Comparison of ENCODE assay signal across 9 cellular contexts in the genomic region with DNA sequence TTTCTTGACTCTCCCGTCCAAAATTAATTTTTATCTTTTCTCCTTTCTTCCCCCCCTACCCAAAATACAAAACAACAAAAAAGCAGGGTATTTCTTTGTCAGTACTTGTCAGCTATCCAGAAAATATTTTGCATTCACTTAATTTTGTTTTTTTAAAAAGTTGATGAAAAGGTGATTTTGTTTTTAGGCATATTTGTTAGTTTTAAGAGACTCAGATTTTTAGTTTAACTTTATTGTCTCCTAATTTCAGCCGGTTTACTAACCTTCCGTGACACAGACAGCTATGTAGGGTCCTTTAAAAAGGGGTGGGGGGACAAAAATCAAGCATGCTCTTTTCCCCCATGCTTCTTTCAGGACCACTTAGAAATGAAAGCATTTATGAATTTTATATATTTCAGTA. TPM values are rescaled to one million over a fixed set of nuclear protein-coding genes. Genes with fewer than 3 reads are reported as not detected.
DNase-seq lines count a peak whose midpoint lies in the region; ATAC-seq, FAIRE-seq and TF ChIP-seq lines count a peak whose summit lies in the region.
"Had no signal": no experiment of that assay in that cellular context is flagged by ENCODE, and none has a peak within 500 bp of the region (broad histone marks: within the 10 kb centered on the region; RNA-seq: fewer than 3 reads in every experiment).

No MANE protein-coding gene starts in this region.

- no peak overlapping the region for H3K27ac Mint-ChIP-seq in CD4-positive, alpha-beta memory T cell
- H3K27ac Mint-ChIP-seq in T-cell, result no peak overlapping the region
- H3K27ac Mint-ChIP-seq: activated CD4-positive, alpha-beta T cell treated with anti-CD3 and anti-CD28 coated beads, Interleukin-2, amount 10 ng/mL, durations not matched to agents 24 days and 14 days had no signal

- no peaks in the 10 kb centered on the region for H3K36me3 Mint-ChIP-seq in CD4-positive, alpha-beta memory T cell
- no peaks in the 10 kb centered on the region for H3K36me3 Mint-ChIP-seq in T-cell

- intact Hi-C loops in CD4-positive, alpha-beta memory T cell (cut with micrococcal nuclease), result no loop called here
- intact Hi-C loops in pancreas (cut with DNase I), result no loop called here

- no peak overlapping the region for H3K27ac ChIP-seq in CD4-positive, alpha-beta memory T cell (ENCODE audit: low read depth, low read length)
- peak overlapping the region; percentile 35 to 88 (median 64) for H3K27ac ChIP-seq in pancreas

- ATAC-seq in T-cell (replicated peaks in 1 of 4) (no peak), pancreas (no peak)

- TF ChIP-seq CTCF in fibroblast of the aortic adventitia (IDR thresholded peaks at IDR 0.05; ENCODE audit: insufficient read depth, low read length), result no peak
- TF ChIP-seq CTCF in pancreas (IDR thresholded peaks at IDR 0.05), result no peak

- no peaks in the 10 kb centered on the region for H3K27me3 ChIP-seq in CD4-positive, alpha-beta memory T cell (ENCODE audit: insufficient read depth, low read length)
- no peaks in the 10 kb centered on the region for H3K27me3 ChIP-seq in pancreas

- H3K9me3 Mint-ChIP-seq in CD4-positive, alpha-beta memory T cell, result peaks cover 0 to 7% (median 3%) of the 10 kb centered on the region in 8 donors
- H3K9me3 Mint-ChIP-seq in T-cell, result peaks cover 0 to 4% (median 2%) of the 10 kb centered on the region in 3 donors
- H3K9me3 Mint-ChIP-seq: activated CD4-positive, alpha-beta T cell treated with anti-CD3 and anti-CD28 coated beads, Interleukin-2, amount 10 ng/mL, durations not matched to agents 24 days and 14 days had no signal

- H3K4me3 ChIP-seq in CD4-positive, alpha-beta memory T cell (ENCODE audit: low read length in 2 of 2), result no peak overlapping the region
- peak overlapping the region; percentile 81 for H3K4me3 ChIP-seq in fibroblast of the aortic adventitia (ENCODE audit: low read depth, low read length)
- peak overlapping the region; percentile 40 to 69 (median 62) for H3K4me3 ChIP-seq in pancreas

- peaks cover 2 to 20% (median 11%) of the 10 kb centered on the region in 4 donors for H3K4me1 Mint-ChIP-seq in CD4-positive, alpha-beta memory T cell
- peaks cover 14 to 17% (median 15%) of the 10 kb centered on the region in 3 donors for H3K4me1 Mint-ChIP-seq in T-cell

- CTCF ChIA-PET in CD4-positive, alpha-beta memory T cell (lab: Charles Lee; ENCODE audit: partially characterized antibody), result no interaction called here
- CTCF ChIA-PET in T-cell (lab: Charles Lee), result interaction anchor here in 1 of 2 donors (0.6 kb wide), 1 partner anchor 144 kb away, joined by 4 read pairs; no protein-coding TSS in a partner anchor

- H3K4me3 Mint-ChIP-seq in CD4-positive, alpha-beta memory T cell, result peak overlapping the region in 7 of 8 donors; percentile 2 to 89 (median 35)
- peak overlapping the region in 2 of 3 donors; percentile 71 to 84 for H3K4me3 Mint-ChIP-seq in T-cell

- 1% methylated on average over 3 of the region's 3 CpGs for WGBS in pancreas, 2 donors

- no peaks in the 10 kb centered on the region for H3K36me3 ChIP-seq in CD4-positive, alpha-beta memory T cell (ENCODE audit: insufficient read depth, low read length)
- no peaks in the 10 kb centered on the region for H3K36me3 ChIP-seq in pancreas

- peaks cover 9 to 10% of the 10 kb centered on the region in 2 donors for H3K27me3 Mint-ChIP-seq in CD4-positive, alpha-beta memory T cell
- H3K27me3 Mint-ChIP-seq in T-cell, result peaks cover 0 to 35% of the 10 kb centered on the region in 2 donors

- DNase-seq in CD4-positive, alpha-beta memory T cell, result no peak
- DNase-seq in T-cell (no peak), fibroblast of the aortic adventitia (ENCODE audit: low read depth) (no peak), pancreas (no peak), OCI-M2 (lab: John Stamatoyannopoulos, UW; ENCODE audit: unreplicated experiment) (no peak), SW 1271 (lab: John Stamatoyannopoulos, UW) (no peak), ureter (ENCODE audit: low spot score) (no peak)
- DNase-seq in activated CD4-positive, CD25-positive, alpha-beta regulatory T cell (lab: John Stamatoyannopoulos, UW), result no peak
- DNase-seq: activated CD4-positive, alpha-beta T cell treated with anti-CD3 and anti-CD28 coated beads, Interleukin-2, amount 10 ng/mL, durations not matched to agents 24 days and 14 days had no signal

- H3K9me3 ChIP-seq in CD4-positive, alpha-beta memory T cell (ENCODE audit: control insufficient read depth in 1 of 2, low read length in 2 of 2), result no peaks in the 10 kb centered on the region
- no peaks in the 10 kb centered on the region for H3K9me3 ChIP-seq in pancreas

- POLR2A ChIA-PET in CD4-positive, alpha-beta memory T cell (lab: Charles Lee; ENCODE audit: partially characterized antibody), result no interaction called here
- POLR2A ChIA-PET in T-cell (lab: Charles Lee), result interaction anchor here in 1 of 2 donors (0.5 kb wide), 1 partner anchor 184 kb away, joined by 4 read pairs; no protein-coding TSS in a partner anchor

- H3K4me1 ChIP-seq in CD4-positive, alpha-beta memory T cell (ENCODE audit: insufficient read depth, low read length), result peaks cover 6% of the 10 kb centered on the region
- peaks cover 10 to 23% (median 21%) of the 10 kb centered on the region in 3 donors for H3K4me1 ChIP-seq in pancreas

- peak; percentile 53 for FAIRE-seq in pancreas (lab: Jason Lieb, UNC)

RNA-seq across cellular contexts. Expression of a gene that starts 1.5 kb away (rescaled TPM):
- under 1 TPM; 0.53 to 0.70 TPM for total RNA-seq in CD4-positive, alpha-beta memory T cell
- polyA plus RNA-seq in CD4-positive, alpha-beta memory T cell, result under 1 TPM in 1 of 2 donors, not detected in 1; 0.06 TPM
- total RNA-seq in T-cell (1 to 10 TPM in 4 of 5 donors, under 1 TPM in 1; 0.92 to 2.9 (median 1.8) TPM), fibroblast of the aortic adventitia (ENCODE audit: low replicate concordance) (66.1 and 95.6 TPM in 2 replicates), pancreas (100 to 1,000 TPM in 2 of 6 donors, 10 to 100 TPM in 4; 74.1 to 113 (median 94.3) TPM), ureter (169 TPM)
- 10 to 100 TPM; 17.3 to 21.7 TPM for polyA plus RNA-seq in pancreas
- total RNA-seq: activated CD4-positive, alpha-beta T cell treated with anti-CD3 and anti-CD28 coated beads, Interleukin-2, amount 10 ng/mL, durations not matched to agents 24 days and 14 days had no signal

Comparison
In these comparisons a context has a peak if more than half of its experiments do, and no peak if none do; other contexts are left out.
1. H3K4me3 ChIP-seq: peak in fibroblast of the aortic adventitia (single experiment) and pancreas (4 of 4); none in CD4-positive, alpha-beta memory T cell (0 of 2).
2. RNA of a gene that starts 1.5 kb away (total RNA-seq): 169 TPM in ureter (single experiment), 74.1 to 113 TPM in pancreas and 66.1 to 95.6 TPM in fibroblast of the aortic adventitia; 0.92 to 2.9 TPM in T-cell and 0.53 to 0.70 TPM in CD4-positive, alpha-beta memory T cell; every median in the first group is over 10 times any median in the second.